Comparison of ENCODE assay signal across 1 cellular context in genomic region chr16:81637336-81638235, GRCh38.
A peak's percentile ranks its signal among the peaks of the same experiment; 100 is the strongest.
TF ChIP-seq lines count a peak whose summit lies in the region.

No MANE protein-coding gene starts in this region.

TF ChIP-seq in HepG2, 621 proteins besides CTCF, POLR2A, EP300 and RAD21 (continued from another document):
- TF ChIP-seq, protein P1, sequence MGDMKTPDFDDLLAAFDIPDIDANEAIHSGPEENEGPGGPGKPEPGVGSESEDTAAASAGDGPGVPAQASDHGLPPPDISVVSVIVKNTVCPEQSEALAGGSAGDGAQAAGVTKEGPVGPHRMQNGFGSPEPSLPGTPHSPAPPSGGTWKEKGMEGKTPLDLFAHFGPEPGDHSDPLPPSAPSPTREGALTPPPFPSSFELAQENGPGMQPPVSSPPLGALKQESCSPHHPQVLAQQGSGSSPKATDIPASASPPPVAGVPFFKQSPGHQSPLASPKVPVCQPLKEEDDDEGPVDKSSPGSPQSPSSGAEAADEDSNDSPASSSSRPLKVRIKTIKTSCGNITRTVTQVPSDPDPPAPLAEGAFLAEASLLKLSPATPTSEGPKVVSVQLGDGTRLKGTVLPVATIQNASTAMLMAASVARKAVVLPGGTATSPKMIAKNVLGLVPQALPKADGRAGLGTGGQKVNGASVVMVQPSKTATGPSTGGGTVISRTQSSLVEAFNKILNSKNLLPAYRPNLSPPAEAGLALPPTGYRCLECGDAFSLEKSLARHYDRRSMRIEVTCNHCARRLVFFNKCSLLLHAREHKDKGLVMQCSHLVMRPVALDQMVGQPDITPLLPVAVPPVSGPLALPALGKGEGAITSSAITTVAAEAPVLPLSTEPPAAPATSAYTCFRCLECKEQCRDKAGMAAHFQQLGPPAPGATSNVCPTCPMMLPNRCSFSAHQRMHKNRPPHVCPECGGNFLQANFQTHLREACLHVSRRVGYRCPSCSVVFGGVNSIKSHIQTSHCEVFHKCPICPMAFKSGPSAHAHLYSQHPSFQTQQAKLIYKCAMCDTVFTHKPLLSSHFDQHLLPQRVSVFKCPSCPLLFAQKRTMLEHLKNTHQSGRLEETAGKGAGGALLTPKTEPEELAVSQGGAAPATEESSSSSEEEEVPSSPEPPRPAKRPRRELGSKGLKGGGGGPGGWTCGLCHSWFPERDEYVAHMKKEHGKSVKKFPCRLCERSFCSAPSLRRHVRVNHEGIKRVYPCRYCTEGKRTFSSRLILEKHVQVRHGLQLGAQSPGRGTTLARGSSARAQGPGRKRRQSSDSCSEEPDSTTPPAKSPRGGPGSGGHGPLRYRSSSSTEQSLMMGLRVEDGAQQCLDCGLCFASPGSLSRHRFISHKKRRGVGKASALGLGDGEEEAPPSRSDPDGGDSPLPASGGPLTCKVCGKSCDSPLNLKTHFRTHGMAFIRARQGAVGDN (CRISPR knock-in tag; IDR thresholded peaks at IDR 0.05), result 0 out of 2 replicates have a peak, but pooled peaks have one; percentile 15
- no peak for TF ChIP-seq RARA (CRISPR knock-in tag; IDR thresholded peaks at IDR 0.05)
